Comparison of ENCODE assay signal across 11 cellular contexts in genomic region chr20:62571667-62572344, GRCh38.
DNase-seq lines count a peak whose midpoint lies in the region; ATAC-seq, FAIRE-seq and TF ChIP-seq lines count a peak whose summit lies in the region.
"Had no signal": no experiment of that assay in that cellular context is flagged by ENCODE, and none has a peak within 500 bp of the region (broad histone marks: within the 10 kb centered on the region; RNA-seq: fewer than 3 reads in every experiment).

No MANE protein-coding gene starts in this region.

- TF ChIP-seq CTCF in bronchial epithelial cell (IDR thresholded peaks at IDR 0.05; ENCODE audit: insufficient read depth, low read length, severe bottlenecking): peak; percentile 3
- TF ChIP-seq CTCF in hepatocyte (IDR thresholded peaks at IDR 0.05; ENCODE audit: poor library complexity): no peak
- no peak for TF ChIP-seq CTCF in Peyer's patch (IDR thresholded peaks at IDR 0.05)

- peaks cover 67% of the 10 kb centered on the region in 2 donors for H3K27me3 Mint-ChIP-seq in stimulated activated naive B cell treated with anti-CD40 and anti-IgM and Interleukin-4, amounts not matched to agents 10 μg/mL and 1 μg/mL and 100 μg/mL, for 72 hours
- H3K27me3 Mint-ChIP-seq in activated T-helper 2 cell treated with anti-CD3 and anti-CD28 coated beads, Interferon-gamma antibody, Interleukin-2, Interleukin-4, amounts not matched to agents 10 μg/mL and 5 μg/mL and 100 μg/mL, durations not matched to agents 14 hours and 24 hours and 36 hours (ENCODE audit: low read depth): peaks cover 11% of the 10 kb centered on the region

- peak; percentile 35 for DNase-seq in stimulated activated CD4-positive, alpha-beta T cell treated with anti-CD3 and anti-CD28 coated beads, Interleukin-15, amount 100 ng/mL, for 24 hours
- DNase-seq in stimulated activated CD4-positive, alpha-beta T cell treated with anti-CD3 and anti-CD28 coated beads, Interleukin-4, amount 100 ng/mL, for 24 hours: no peak
- DNase-seq in MG63 (peak; percentile 33), bronchial epithelial cell (ENCODE audit: low read depth) (no peak), hepatocyte (ENCODE audit: low spot score) (no peak), Peyer's patch (no peak)
- DNase-seq in stimulated activated naive B cell treated with anti-CD40 and anti-IgM and Interleukin-4, amounts not matched to agents 10 μg/mL and 1 μg/mL and 100 μg/mL, for 72 hours: no peak
- DNase-seq in activated T-helper 2 cell treated with anti-CD3 and anti-CD28 coated beads, Interferon-gamma antibody, Interleukin-2, Interleukin-4, amounts not matched to agents 10 μg/mL and 5 μg/mL and 100 μg/mL, durations not matched to agents 14 hours and 24 hours and 36 hours (ENCODE audit: low spot score): no peak
- DNase-seq: DMS153, NCI-H2227 treated with DMSO at 0.1 percent for 48 hours had no signal

- no peak overlapping the region for H3K4me2 ChIP-seq in hepatocyte

- TF ChIP-seq POLR2A in Peyer's patch (IDR thresholded peaks at IDR 0.05): no peak

- peaks cover 4 to 5% of the 10 kb centered on the region in 2 donors for H3K4me1 Mint-ChIP-seq in stimulated activated naive B cell treated with anti-CD40 and anti-IgM and Interleukin-4, amounts not matched to agents 10 μg/mL and 1 μg/mL and 100 μg/mL, for 72 hours
- no peaks in the 10 kb centered on the region for H3K4me1 Mint-ChIP-seq in activated T-helper 2 cell treated with anti-CD3 and anti-CD28 coated beads, Interferon-gamma antibody, Interleukin-2, Interleukin-4, amounts not matched to agents 10 μg/mL and 5 μg/mL and 100 μg/mL, durations not matched to agents 14 hours and 24 hours and 36 hours (ENCODE audit: low read depth)

- no peak overlapping the region for H3K4me3 Mint-ChIP-seq in stimulated activated naive B cell treated with anti-CD40 and anti-IgM and Interleukin-4, amounts not matched to agents 10 μg/mL and 1 μg/mL and 100 μg/mL, for 72 hours
- no peak overlapping the region for H3K4me3 Mint-ChIP-seq in activated T-helper 2 cell treated with anti-CD3 and anti-CD28 coated beads, Interferon-gamma antibody, Interleukin-2, Interleukin-4, amounts not matched to agents 10 μg/mL and 5 μg/mL and 100 μg/mL, durations not matched to agents 14 hours and 24 hours and 36 hours (ENCODE audit: low read depth)

- no peaks in the 10 kb centered on the region for H3K36me3 ChIP-seq in MG63
- no peaks in the 10 kb centered on the region for H3K36me3 ChIP-seq in bronchial epithelial cell (ENCODE audit: control insufficient read depth, insufficient read depth, low read length)
- no peaks in the 10 kb centered on the region for H3K36me3 ChIP-seq in hepatocyte (replicated peaks; ENCODE audit: insufficient read depth, low read depth)
- no peaks in the 10 kb centered on the region for H3K36me3 ChIP-seq in Peyer's patch

- no peak overlapping the region for H3K4me3 ChIP-seq in MG63
- H3K4me3 ChIP-seq in bronchial epithelial cell (ENCODE audit: low read depth, low read length): no peak overlapping the region
- H3K4me3 ChIP-seq in hepatocyte: no peak overlapping the region
- no peak overlapping the region for H3K4me3 ChIP-seq in Peyer's patch

- no peaks in the 10 kb centered on the region for H4K20me1 ChIP-seq in hepatocyte (ENCODE audit: insufficient read depth, poor library complexity, severe bottlenecking)

- intact Hi-C loops in activated T-helper 2 cell treated with anti-CD3 and anti-CD28 coated beads, Interferon-gamma antibody, Interleukin-2, Interleukin-4, amounts not matched to agents 10 μg/mL and 5 μg/mL and 100 μg/mL, durations not matched to agents 14 hours and 24 hours and 36 hours (cut with micrococcal nuclease): no loop called here

- FAIRE-seq in bronchial epithelial cell (lab: Jason Lieb, UNC): no peak

- no peak overlapping the region for H2AFZ ChIP-seq in hepatocyte

- H3K4me1 ChIP-seq in hepatocyte (ENCODE audit: insufficient read depth) (no peaks in the 10 kb centered on the region), Peyer's patch (no peaks in the 10 kb centered on the region)

- WGBS in hepatocyte (ENCODE audit: low lambda C conversion rate, missing lambda C conversion rate): 82% methylated on average over 9 of the region's 9 CpGs

- H3K9me3 ChIP-seq in MG63 (no peaks in the 10 kb centered on the region), hepatocyte (ENCODE audit: low read depth) (no peaks in the 10 kb centered on the region), Peyer's patch (no peaks in the 10 kb centered on the region)

- H3K27me3 ChIP-seq in MG63: peaks cover 3% of the 10 kb centered on the region; the same call in 1 of the 2 replicates
- H3K27me3 ChIP-seq in bronchial epithelial cell (ENCODE audit: control insufficient read depth, insufficient read depth, low read length): peaks cover 3% of the 10 kb centered on the region
- H3K27me3 ChIP-seq in hepatocyte: peaks cover 13% of the 10 kb centered on the region
- H3K27me3 ChIP-seq in Peyer's patch: no peaks in the 10 kb centered on the region

- H3K9me2 ChIP-seq in hepatocyte (replicated peaks; ENCODE audit: insufficient read depth): no peaks in the 10 kb centered on the region

- peaks cover 0 to 6% of the 10 kb centered on the region in 2 donors for H3K9me3 Mint-ChIP-seq in stimulated activated naive B cell treated with anti-CD40 and anti-IgM and Interleukin-4, amounts not matched to agents 10 μg/mL and 1 μg/mL and 100 μg/mL, for 72 hours
- H3K9me3 Mint-ChIP-seq in activated T-helper 2 cell treated with anti-CD3 and anti-CD28 coated beads, Interferon-gamma antibody, Interleukin-2, Interleukin-4, amounts not matched to agents 10 μg/mL and 5 μg/mL and 100 μg/mL, durations not matched to agents 14 hours and 24 hours and 36 hours: no peaks in the 10 kb centered on the region

- H3K27ac ChIP-seq in hepatocyte (no peak overlapping the region), Peyer's patch (no peak overlapping the region)

- H3K79me2 ChIP-seq in hepatocyte: no peaks in the 10 kb centered on the region

- H3K36me3 Mint-ChIP-seq in stimulated activated naive B cell treated with anti-CD40 and anti-IgM and Interleukin-4, amounts not matched to agents 10 μg/mL and 1 μg/mL and 100 μg/mL, for 72 hours: no peaks in the 10 kb centered on the region
- H3K36me3 Mint-ChIP-seq in activated T-helper 2 cell treated with anti-CD3 and anti-CD28 coated beads, Interferon-gamma antibody, Interleukin-2, Interleukin-4, amounts not matched to agents 10 μg/mL and 5 μg/mL and 100 μg/mL, durations not matched to agents 14 hours and 24 hours and 36 hours (ENCODE audit: low read depth): no peaks in the 10 kb centered on the region

- ATAC-seq in stimulated activated naive B cell treated with anti-CD40 and anti-IgM and Interleukin-4, amounts not matched to agents 10 μg/mL and 1 μg/mL and 100 μg/mL, for 72 hours (replicated peaks): peak; percentile 46 to 48
- ATAC-seq: activated CD4-positive, CD25-positive, alpha-beta regulatory T cell treated with anti-CD3 and anti-CD28 coated beads, Interleukin-2, amount 50 U/mL, for 24 hours had no signal

- no peak overlapping the region for H3K27ac Mint-ChIP-seq in stimulated activated naive B cell treated with anti-CD40 and anti-IgM and Interleukin-4, amounts not matched to agents 10 μg/mL and 1 μg/mL and 100 μg/mL, for 72 hours
- no peak overlapping the region for H3K27ac Mint-ChIP-seq in activated T-helper 2 cell treated with anti-CD3 and anti-CD28 coated beads, Interferon-gamma antibody, Interleukin-2, Interleukin-4, amounts not matched to agents 10 μg/mL and 5 μg/mL and 100 μg/mL, durations not matched to agents 14 hours and 24 hours and 36 hours

Comparison
In these comparisons a context has a peak if more than half of its experiments do, and no peak if none do; other contexts are left out.
1. DNase-seq: peak in stimulated activated CD4-positive, alpha-beta T cell treated with anti-CD3 and anti-CD28 coated beads, Interleukin-15, amount 100 ng/mL, for 24 hours (single experiment) and MG63 (single experiment); none in stimulated activated CD4-positive, alpha-beta T cell treated with anti-CD3 and anti-CD28 coated beads, Interleukin-4, amount 100 ng/mL, for 24 hours (single experiment), bronchial epithelial cell (single experiment), stimulated activated naive B cell treated with anti-CD40 and anti-IgM and Interleukin-4, amounts not matched to agents 10 μg/mL and 1 μg/mL and 100 μg/mL, for 72 hours (single experiment), hepatocyte (single experiment), activated T-helper 2 cell treated with anti-CD3 and anti-CD28 coated beads, Interferon-gamma antibody, Interleukin-2, Interleukin-4, amounts not matched to agents 10 μg/mL and 5 μg/mL and 100 μg/mL, durations not matched to agents 14 hours and 24 hours and 36 hours (single experiment) and Peyer's patch (0 of 3).